18 cellular contexts compared by ENCODE assay signal in genomic region chr14:53209370-53209769, GRCh38. TPM values are rescaled to one million over a fixed set of nuclear protein-coding genes. Genes with fewer than 3 reads are reported as not detected.
A peak's percentile ranks its signal among the peaks of the same experiment; 100 is the strongest.
DNase-seq lines count a peak whose midpoint lies in the region; ATAC-seq, FAIRE-seq and TF ChIP-seq lines count a peak whose summit lies in the region.
"Had no signal": no experiment of that assay in that cellular context is flagged by ENCODE, and none has a peak within 500 bp of the region (broad histone marks: within the 10 kb centered on the region; RNA-seq: fewer than 3 reads in every experiment).

No MANE protein-coding gene starts in this region.

- DNase-seq in AML-193 (lab: John Stamatoyannopoulos, UW) (peak; percentile 67 to 71), NCI-H446 treated with DMSO at 0.1 percent for 48 hours (lab: John Stamatoyannopoulos, UW) (peak; percentile 54), endothelial cell of umbilical vein (ENCODE audit: low read depth, low spot score) (peak; percentile 54), HepG2 (ENCODE audit: low spot score) (no peak)
- DNase-seq in stimulated activated naive CD4-positive, alpha-beta T cell treated with Interleukin-2 at 50 U/mL for 16 hours (lab: John Stamatoyannopoulos, UW): no peak
- DNase-seq: activated CD4-positive, CD25-positive, alpha-beta regulatory T cell treated with anti-CD3 and anti-CD28 coated beads, Interleukin-2, amount 50 U/mL, for 72 hours; activated gamma-delta T cell; CD4-positive, alpha-beta memory T cell; naive B cell; NCI-H1105 treated with DMSO at 0.1 percent for 48 hours; NCI-H2171; posterior cingulate gyrus; SHP77 treated with DMSO at 0.1 percent for 48 hours; spleen; stimulated activated naive B cell treated with anti-CD40 and anti-IgM and Interleukin-4, amounts not matched to agents 10 μg/mL and 1 μg/mL and 100 μg/mL, for 72 hours had no signal

- in situ Hi-C loops in HepG2 (cut with HindIII; ENCODE audit: extremely low pct_ligation_motif_present, low pct_unique_long_range_greater_than_20kb): no loop called here

- no peaks in the 10 kb centered on the region for H3K4me1 ChIP-seq in endothelial cell of umbilical vein (ENCODE audit: control insufficient read depth, extremely low read depth, insufficient read depth, low read length)
- no peaks in the 10 kb centered on the region for H3K4me1 ChIP-seq in HepG2 (ENCODE audit: insufficient read depth, low read length)
- H3K4me1 ChIP-seq: spleen had no signal

- no peaks in the 10 kb centered on the region for H3K79me2 ChIP-seq in endothelial cell of umbilical vein (ENCODE audit: control insufficient read depth, insufficient read depth, low read length)
- no peaks in the 10 kb centered on the region for H3K79me2 ChIP-seq in HepG2 (ENCODE audit: insufficient read depth, low read length)

- no peak overlapping the region for H3K4me3 ChIP-seq in endothelial cell of umbilical vein (replicated peaks in 1 of 3; ENCODE audit: insufficient read depth in 1 of 3, low read depth in 1 of 3, low read length in 3 of 3)
- H3K4me3 ChIP-seq in HepG2 (replicated peaks in 1 of 3; ENCODE audit: insufficient read depth in 1 of 3, low read depth in 2 of 3, low read length in 3 of 3): no peak overlapping the region
- H3K4me3 ChIP-seq: spleen had no signal

- H3K27ac ChIP-seq in endothelial cell of umbilical vein (ENCODE audit: insufficient read depth, low read depth, low read length) (no peak overlapping the region), HepG2 (ENCODE audit: extremely low read length, insufficient read depth, low read length) (no peak overlapping the region)
- H3K27ac ChIP-seq: spleen had no signal

- H3K9me3 ChIP-seq in endothelial cell of umbilical vein (replicated peaks; ENCODE audit: control insufficient read depth, insufficient read depth, low read length): no peaks in the 10 kb centered on the region
- no peaks in the 10 kb centered on the region for H3K9me3 ChIP-seq in HepG2 (ENCODE audit: low read length)
- H3K9me3 ChIP-seq: spleen had no signal

- TF ChIP-seq CTCF in endothelial cell of umbilical vein (IDR thresholded peaks at IDR 0.05; ENCODE audit: extremely low read depth in 1 of 2, insufficient read depth in 1 of 2, low read depth in 1 of 2, low read length in 2 of 2) (no peak), HepG2 (CRISPR knock-in tag; IDR thresholded peaks at IDR 0.05) (no peak)

- CTCF ChIA-PET in endothelial cell of umbilical vein (lab: Charles Lee) (no interaction called here), HepG2 (lab: Yijun Ruan, JAX; ENCODE audit: low intra/inter-chr PET ratio, low total read pairs) (no interaction called here)

- WGBS in HepG2 (ENCODE audit: low lambda C conversion rate): 8% methylated on average over 2 of the region's 2 CpGs

- dilution Hi-C loops in endothelial cell of umbilical vein (cut with MboI; ENCODE audit: extremely low pct_ligation_motif_present, low sequenced_read_pairs): no loop called here

- no peak for ATAC-seq in HepG2
- no peak for ATAC-seq in HG02763 (IDR thresholded peaks at IDR 0.05; ENCODE audit: unreplicated experiment)
- ATAC-seq in GM19467 (IDR thresholded peaks at IDR 0.05; ENCODE audit: unreplicated experiment): no peak
- ATAC-seq in GM19035 (IDR thresholded peaks at IDR 0.05; ENCODE audit: unreplicated experiment): no peak
- ATAC-seq: stimulated activated naive B cell treated with anti-CD40 and anti-IgM and Interleukin-4, amounts not matched to agents 10 μg/mL and 1 μg/mL and 100 μg/mL, for 72 hours had no signal

- TF ChIP-seq RAD21 in HepG2 (CRISPR knock-in tag; IDR thresholded peaks at IDR 0.05): no peak

- H2AFZ ChIP-seq in endothelial cell of umbilical vein (ENCODE audit: low read depth, low read length) (no peak overlapping the region), HepG2 (ENCODE audit: low read length) (no peak overlapping the region)

- FAIRE-seq in endothelial cell of umbilical vein (lab: Jason Lieb, UNC) (peak; percentile 15), HepG2 (lab: Jason Lieb, UNC) (no peak)

- H4K20me1 ChIP-seq in endothelial cell of umbilical vein (replicated peaks; ENCODE audit: control insufficient read depth, extremely low read depth, insufficient read depth, low read length) (no peaks in the 10 kb centered on the region), HepG2 (ENCODE audit: insufficient read depth, low read length) (no peaks in the 10 kb centered on the region)

- intact Hi-C loops in endothelial cell of umbilical vein (cut with micrococcal nuclease) (no loop called here), HepG2 (cut with micrococcal nuclease; ENCODE audit: unreplicated experiment) (no loop called here)

- POLR2A ChIA-PET in endothelial cell of umbilical vein (lab: Charles Lee) (no interaction called here), HepG2 (lab: Yijun Ruan, JAX) (no interaction called here)

- no peak overlapping the region for H3K9ac ChIP-seq in endothelial cell of umbilical vein (replicated peaks; ENCODE audit: extremely low read depth, insufficient read depth, low read length)
- no peak overlapping the region for H3K9ac ChIP-seq in HepG2 (ENCODE audit: insufficient read depth, low read depth, low read length)

- H3K4me2 ChIP-seq in endothelial cell of umbilical vein (ENCODE audit: insufficient read depth, low read length) (no peak overlapping the region), HepG2 (ENCODE audit: low read depth, low read length) (no peak overlapping the region)

- H3K36me3 ChIP-seq in endothelial cell of umbilical vein (ENCODE audit: control insufficient read depth in 2 of 2, extremely low read depth in 1 of 2, insufficient read depth in 2 of 2, low read length in 2 of 2) (no peaks in the 10 kb centered on the region), HepG2 (replicated peaks in 1 of 2; ENCODE audit: control insufficient read depth in 1 of 2, insufficient read depth in 2 of 2, low read length in 2 of 2) (no peaks in the 10 kb centered on the region)
- H3K36me3 ChIP-seq: spleen had no signal

- H3K9me1 ChIP-seq in endothelial cell of umbilical vein (replicated peaks; ENCODE audit: control insufficient read depth, extremely low read depth, insufficient read depth, low read length): no peaks in the 10 kb centered on the region

- H3K27me3 ChIP-seq in endothelial cell of umbilical vein (ENCODE audit: control insufficient read depth in 2 of 2, insufficient read depth in 2 of 2, low read length in 2 of 2): peaks cover 0 to 2% of the 10 kb centered on the region in 2 experiments
- H3K27me3 ChIP-seq in HepG2 (ENCODE audit: control insufficient read depth in 1 of 2, insufficient read depth in 2 of 2, low read length in 2 of 2): no peaks in the 10 kb centered on the region
- H3K27me3 ChIP-seq: spleen had no signal

- BruUV-seq in endothelial cell of umbilical vein (replicated peaks; lab: Mats Ljungman, UMichigan) (no TSS peak), HepG2 (replicated peaks; lab: Mats Ljungman, UMichigan) (no TSS peak)

- no peak for TF ChIP-seq POLR2A in endothelial cell of umbilical vein (IDR thresholded peaks at IDR 0.05; ENCODE audit: low read depth, low read length)
- TF ChIP-seq POLR2A in HepG2 (IDR thresholded peaks at IDR 0.05; ENCODE audit: insufficient read depth in 1 of 2, low read depth in 2 of 2, low read length in 2 of 2): no peak

- TF ChIP-seq EP300 in HepG2 (IDR thresholded peaks at IDR 0.05; ENCODE audit: low read depth in 2 of 2, low read length in 2 of 2): no peak
- no peak for TF ChIP-seq EP300 in HepG2 (CRISPR knock-in tag; IDR thresholded peaks at IDR 0.05; ENCODE audit: borderline replicate concordance)

TF ChIP-seq in endothelial cell of umbilical vein, 7 proteins besides CTCF, POLR2A, EP300 and RAD21 (continues in another document):
- no peak for TF ChIP-seq JUN (IDR thresholded peaks at IDR 0.05; ENCODE audit: borderline replicate concordance, insufficient read depth, insufficient read length, low read depth)
- TF ChIP-seq EZH2 (IDR thresholded peaks at IDR 0.05; ENCODE audit: borderline replicate concordance, low read depth, low read length, severe bottlenecking): no peak

RNA-seq across cellular contexts. Expression of gene DDHD1, which starts 56.2 kb away (rescaled TPM):
- total RNA-seq in endothelial cell of umbilical vein (12.4 and 13.9 TPM in 2 replicates), HepG2 (2016; rRNA removed; fragmentation: Illumina TruSeq; extraction: Trizol) (7.2 and 8.3 TPM in 2 replicates)
- polyA plus RNA-seq in endothelial cell of umbilical vein (2.0 and 2.7 TPM in 2 replicates), HepG2 (2011; rRNA removed) (3.3 and 4.6 TPM in 2 replicates)
- 2.1 and 2.3 TPM in 2 replicates for polyA plus RNA-seq in endothelial cell of umbilical vein (2011; cell fraction: cytosol; rRNA removed)
- 11.2 and 14.3 TPM in 2 replicates for polyA plus RNA-seq in endothelial cell of umbilical vein (2011; cell fraction: nucleus; rRNA removed)
- polyA plus RNA-seq in endothelial cell of umbilical vein (2012): 4.2 and 4.4 TPM in 2 replicates
- polyA minus RNA-seq in endothelial cell of umbilical vein: 8.2 and 8.4 TPM in 2 replicates
- 8.7 TPM for polyA minus RNA-seq in endothelial cell of umbilical vein (2011; cell fraction: cytosol; rRNA and poly(A)+ RNA removed)
- polyA minus RNA-seq in endothelial cell of umbilical vein (2011; cell fraction: nucleus; rRNA and poly(A)+ RNA removed): 43.7 and 59.9 TPM in 2 replicates
- total RNA-seq in HepG2 (2016; cell fraction: cytosol; rRNA removed; fragmentation: Illumina TruSeq; extraction: Trizol; ENCODE audit: low read depth): 1.5 TPM in 2 replicates
- 8.2 TPM in 2 replicates for total RNA-seq in HepG2 (2016; cell fraction: insoluble cytoplasmic fraction; rRNA removed; fragmentation: Illumina TruSeq; extraction: Trizol)
- 3.4 and 3.6 TPM in 2 replicates for total RNA-seq in HepG2 (2016; cell fraction: membrane; rRNA removed; fragmentation: Illumina TruSeq; extraction: Trizol)
- 20.5 and 21.3 TPM in 2 replicates for total RNA-seq in HepG2 (2016; cell fraction: nucleus; rRNA removed; fragmentation: Illumina TruSeq; extraction: Trizol)
- 1.1 and 1.8 TPM in 2 replicates for polyA plus RNA-seq in HepG2 (2011; cell fraction: cytosol; rRNA removed)
- polyA plus RNA-seq in HepG2 (2011; cell fraction: nucleus; rRNA removed): 5.3 and 6.3 TPM in 2 replicates
- polyA plus RNA-seq in HepG2 (2012): 3.3 and 3.5 TPM in 2 replicates
- 0.19 and 0.20 TPM in 2 replicates for polyA plus RNA-seq in HepG2 (2016; cell fraction: cytosol; fragmentation: Illumina TruSeq; extraction: Trizol; ENCODE audit: low read depth)
- polyA plus RNA-seq in HepG2 (2016; cell fraction: insoluble cytoplasmic fraction; fragmentation: Illumina TruSeq; extraction: Trizol; ENCODE audit: low read depth): 5.9 and 6.3 TPM in 2 replicates
- 1.0 and 1.2 TPM in 2 replicates for polyA plus RNA-seq in HepG2 (2016; cell fraction: membrane; fragmentation: Illumina TruSeq; extraction: Trizol; ENCODE audit: low read depth)
- polyA plus RNA-seq in HepG2 (2016; cell fraction: nucleus; fragmentation: Illumina TruSeq; extraction: Trizol; ENCODE audit: insufficient read depth, low read depth): 9.7 and 11.0 TPM in 2 replicates
- 5.2 and 10.4 TPM in 2 replicates for polyA minus RNA-seq in HepG2 (2011; rRNA and poly(A)+ RNA removed; ENCODE audit: low replicate concordance)
- polyA minus RNA-seq in HepG2 (2011; cell fraction: cytosol; rRNA and poly(A)+ RNA removed): 3.8 and 5.5 TPM in 2 replicates
- 66.2 and 71.5 TPM in 2 replicates for polyA minus RNA-seq in HepG2 (2011; cell fraction: nucleus; rRNA and poly(A)+ RNA removed)

Comparison
In these comparisons a context has a peak if more than half of its experiments do, and no peak if none do; other contexts are left out.
1. DNase-seq: peak in AML-193 (2 of 2), NCI-H446 treated with DMSO at 0.1 percent for 48 hours (single experiment) and endothelial cell of umbilical vein (single experiment); none in HepG2 (single experiment) and stimulated activated naive CD4-positive, alpha-beta T cell treated with Interleukin-2 at 50 U/mL for 16 hours (single experiment).